ENCODE assay signal across 8 cellular contexts in the genomic region with DNA sequence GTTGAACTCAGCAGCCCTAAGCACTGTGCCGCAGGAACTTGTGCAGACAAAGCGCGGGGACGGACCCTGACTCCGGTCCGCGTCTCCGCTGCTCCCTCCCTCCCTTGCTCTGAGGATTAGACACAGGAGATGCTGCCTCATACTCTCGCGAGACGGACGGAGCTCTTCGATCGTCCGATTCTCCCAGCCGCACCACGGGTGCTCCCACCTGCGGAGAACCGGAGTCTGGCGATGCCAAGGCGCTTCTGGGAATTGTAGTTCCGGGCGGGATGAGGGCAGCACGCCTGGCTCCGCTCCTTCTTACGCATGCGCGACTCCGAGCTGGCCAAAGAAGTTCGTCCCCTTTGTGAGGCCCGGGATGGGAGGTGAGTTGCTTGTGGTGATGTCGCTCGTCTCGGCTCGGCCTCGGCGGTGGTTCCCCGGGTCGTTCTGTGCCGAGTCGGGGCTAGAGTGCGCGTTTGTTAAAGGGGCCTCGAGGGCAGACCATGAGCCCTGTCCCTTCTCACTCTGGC. TPM values are rescaled to one million over a fixed set of nuclear protein-coding genes. Genes with fewer than 3 reads are reported as not detected.
A peak's percentile ranks its signal among the peaks of the same experiment; 100 is the strongest.
DNase-seq lines count a peak whose midpoint lies in the region; ATAC-seq and TF ChIP-seq lines count a peak whose summit lies in the region.
"Not testable (repeated sequence)": the region's sequence is repeated elsewhere in the genome, so short reads cannot be mapped to it uniquely, and the experiment has no call there.

A gene (plus strand): TSS at position 340 of the 512 bp plus-strand sequence. CDS start 578 bp downstream, outside the sequence.

- peak; percentile 88 to 90 for ATAC-seq in naive B cell (ENCODE audit: low read depth in 2 of 2)
- peak; percentile 98 for ATAC-seq in stimulated activated effector memory CD8-positive, alpha-beta T cell treated with anti-CD3 and anti-CD28 coated beads, Interleukin-12 subunit alpha, Interleukin-12 subunit beta, amount 100 ng/mL, for 72 hours

- H3K27ac Mint-ChIP-seq in activated T-helper 1 cell treated with anti-CD3 and anti-CD28 coated beads, Interleukin-12 subunit alpha, Interleukin-12 subunit beta, Interleukin-2, Interleukin-4 antibody, amounts not matched to agents 30 ng/mL and 10 ng/mL and 1 ng/mL, durations not matched to agents 14 hours and 24 hours and 36 hours = peak within 1 kb of the TSS; percentile 88
- peak within 1 kb of the TSS; percentile 64 to 96 (median 92) for H3K27ac Mint-ChIP-seq in naive B cell
- peak within 1 kb of the TSS; percentile 96 for H3K27ac Mint-ChIP-seq in stimulated activated effector memory CD8-positive, alpha-beta T cell treated with anti-CD3 and anti-CD28 coated beads, Interleukin-12 subunit alpha, Interleukin-12 subunit beta, amount 100 ng/mL, for 72 hours

- H3K4me1 Mint-ChIP-seq in activated T-helper 1 cell treated with anti-CD3 and anti-CD28 coated beads, Interleukin-12 subunit alpha, Interleukin-12 subunit beta, Interleukin-2, Interleukin-4 antibody, amounts not matched to agents 30 ng/mL and 10 ng/mL and 1 ng/mL, durations not matched to agents 14 hours and 24 hours and 36 hours (ENCODE audit: low read depth) = peaks cover 18% of the 10 kb centered on the region
- peaks cover 8 to 14% (median 11%) of the 10 kb centered on the region in 3 donors for H3K4me1 Mint-ChIP-seq in naive B cell
- H3K4me1 Mint-ChIP-seq in stimulated activated effector memory CD8-positive, alpha-beta T cell treated with anti-CD3 and anti-CD28 coated beads, Interleukin-12 subunit alpha, Interleukin-12 subunit beta, amount 100 ng/mL, for 72 hours = not testable (repeated sequence)

- not testable (repeated sequence) for H3K27me3 Mint-ChIP-seq in activated T-helper 1 cell treated with anti-CD3 and anti-CD28 coated beads, Interleukin-12 subunit alpha, Interleukin-12 subunit beta, Interleukin-2, Interleukin-4 antibody, amounts not matched to agents 30 ng/mL and 10 ng/mL and 1 ng/mL, durations not matched to agents 14 hours and 24 hours and 36 hours (ENCODE audit: insufficient read depth); naive B cell

- H3K4me3 ChIP-seq in LNCaP clone FGC (ENCODE audit: low read depth, low read length) = peak within 1 kb of the TSS; percentile 59

- H3K4me3 Mint-ChIP-seq in activated T-helper 1 cell treated with anti-CD3 and anti-CD28 coated beads, Interleukin-12 subunit alpha, Interleukin-12 subunit beta, Interleukin-2, Interleukin-4 antibody, amounts not matched to agents 30 ng/mL and 10 ng/mL and 1 ng/mL, durations not matched to agents 14 hours and 24 hours and 36 hours = peak within 1 kb of the TSS; percentile 95
- H3K4me3 Mint-ChIP-seq in naive B cell = peak within 1 kb of the TSS; percentile 88 to 99 (median 96)
- H3K4me3 Mint-ChIP-seq in stimulated activated effector memory CD8-positive, alpha-beta T cell treated with anti-CD3 and anti-CD28 coated beads, Interleukin-12 subunit alpha, Interleukin-12 subunit beta, amount 100 ng/mL, for 72 hours = peak within 1 kb of the TSS; percentile 83

- not testable (repeated sequence) for H3K9me3 Mint-ChIP-seq in activated T-helper 1 cell treated with anti-CD3 and anti-CD28 coated beads, Interleukin-12 subunit alpha, Interleukin-12 subunit beta, Interleukin-2, Interleukin-4 antibody, amounts not matched to agents 30 ng/mL and 10 ng/mL and 1 ng/mL, durations not matched to agents 14 hours and 24 hours and 36 hours; naive B cell; stimulated activated effector memory CD8-positive, alpha-beta T cell treated with anti-CD3 and anti-CD28 coated beads, Interleukin-12 subunit alpha, Interleukin-12 subunit beta, amount 100 ng/mL, for 72 hours

- not testable (repeated sequence) for TF ChIP-seq CTCF in LNCaP clone FGC (IDR thresholded peaks at IDR 0.05; ENCODE audit: control insufficient read depth, extremely low read depth, insufficient read depth)

- peak; percentile 100 for DNase-seq in EL
- peak; percentile 99 for DNase-seq in H4 (ENCODE audit: low spot score)
- DNase-seq in LNCaP clone FGC (ENCODE audit: low read depth) = peak; percentile 96
- peak; percentile 99 for DNase-seq in RPMI8226
- peak; percentile 89 for DNase-seq in activated T-helper 1 cell treated with anti-CD3 and anti-CD28 coated beads, Interleukin-12 subunit alpha, Interleukin-12 subunit beta, Interleukin-2, Interleukin-4 antibody, amounts not matched to agents 30 ng/mL and 10 ng/mL and 1 ng/mL, durations not matched to agents 14 hours and 24 hours and 36 hours (ENCODE audit: low spot score)
- peak; percentile 100 for DNase-seq in fibroblast of gingiva (ENCODE audit: low read depth)
- peak; percentile 88 for DNase-seq in naive B cell
- peak; percentile 86 to 98 for DNase-seq in stimulated activated effector memory CD8-positive, alpha-beta T cell treated with anti-CD3 and anti-CD28 coated beads, Interleukin-12 subunit alpha, Interleukin-12 subunit beta, amount 100 ng/mL, for 72 hours (ENCODE audit: low spot score in 2 of 2)

- H3K36me3 Mint-ChIP-seq in activated T-helper 1 cell treated with anti-CD3 and anti-CD28 coated beads, Interleukin-12 subunit alpha, Interleukin-12 subunit beta, Interleukin-2, Interleukin-4 antibody, amounts not matched to agents 30 ng/mL and 10 ng/mL and 1 ng/mL, durations not matched to agents 14 hours and 24 hours and 36 hours (ENCODE audit: low read depth); naive B cell: not testable (repeated sequence)
- H3K36me3 Mint-ChIP-seq in stimulated activated effector memory CD8-positive, alpha-beta T cell treated with anti-CD3 and anti-CD28 coated beads, Interleukin-12 subunit alpha, Interleukin-12 subunit beta, amount 100 ng/mL, for 72 hours = peaks cover 24% of the 10 kb centered on the region

- intact Hi-C loops in activated T-helper 1 cell treated with anti-CD3 and anti-CD28 coated beads, Interleukin-12 subunit alpha, Interleukin-12 subunit beta, Interleukin-2, Interleukin-4 antibody, amounts not matched to agents 30 ng/mL and 10 ng/mL and 1 ng/mL, durations not matched to agents 14 hours and 24 hours and 36 hours (cut with micrococcal nuclease) = loop anchor here (5.0 kb wide), 1 partner anchor 298 kb away; a partner anchor contains a TSS

RNA-seq across cellular contexts. Expression of the gene that starts here (rescaled TPM):
- total RNA-seq in H4 (2014; rRNA removed; shearing (Covaris generic)) = 19.3 and 26.9 TPM in 2 replicates
- total RNA-seq in activated T-helper 1 cell treated with anti-CD3 and anti-CD28 coated beads, Interleukin-12 subunit alpha, Interleukin-12 subunit beta, Interleukin-2, Interleukin-4 antibody, amounts not matched to agents 30 ng/mL and 10 ng/mL and 1 ng/mL, durations not matched to agents 14 hours and 24 hours and 36 hours = 26.3 and 30.2 TPM in 2 replicates
- 10 to 100 TPM in 5 of 6 donors, 1 to 10 TPM in 1; 9.6 to 17.0 (median 14.5) TPM for polyA plus RNA-seq in naive B cell (ENCODE audit: low read depth in 6 of 6)

Comparison
In these comparisons a context has a peak if more than half of its experiments do, and no peak if none do; other contexts are left out.
1. Peak in every context shown above with its lines: DNase-seq, ATAC-seq and H3K4me3 ChIP-seq.